In the genomic region with DNA sequence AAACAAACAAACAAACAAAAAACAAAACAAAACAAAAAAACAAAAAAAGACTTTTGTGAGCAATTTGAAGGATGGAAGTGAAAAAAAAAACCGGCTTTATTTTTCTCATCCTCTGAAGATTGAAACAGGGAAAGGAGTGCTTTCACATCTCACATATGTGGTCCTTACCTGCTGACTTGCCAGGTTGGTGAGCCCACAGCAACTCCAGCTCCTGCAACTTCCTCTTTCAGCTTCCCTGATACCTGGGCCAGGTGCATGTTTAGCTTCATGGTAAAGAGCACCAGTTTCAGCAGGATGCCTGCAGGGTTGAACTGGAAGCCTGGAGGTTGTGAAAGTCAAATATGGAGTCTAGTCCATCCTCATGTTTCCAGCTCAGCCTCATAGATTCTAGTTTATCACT, we compare ENCODE assay signal across 1 cellular context.
TF ChIP-seq lines count a peak whose summit lies in the region.

No MANE protein-coding gene starts in this region.

TF ChIP-seq in H1, 55 proteins besides CTCF, POLR2A, EP300 and RAD21 (continued from another document):
- TF ChIP-seq, protein P1, sequence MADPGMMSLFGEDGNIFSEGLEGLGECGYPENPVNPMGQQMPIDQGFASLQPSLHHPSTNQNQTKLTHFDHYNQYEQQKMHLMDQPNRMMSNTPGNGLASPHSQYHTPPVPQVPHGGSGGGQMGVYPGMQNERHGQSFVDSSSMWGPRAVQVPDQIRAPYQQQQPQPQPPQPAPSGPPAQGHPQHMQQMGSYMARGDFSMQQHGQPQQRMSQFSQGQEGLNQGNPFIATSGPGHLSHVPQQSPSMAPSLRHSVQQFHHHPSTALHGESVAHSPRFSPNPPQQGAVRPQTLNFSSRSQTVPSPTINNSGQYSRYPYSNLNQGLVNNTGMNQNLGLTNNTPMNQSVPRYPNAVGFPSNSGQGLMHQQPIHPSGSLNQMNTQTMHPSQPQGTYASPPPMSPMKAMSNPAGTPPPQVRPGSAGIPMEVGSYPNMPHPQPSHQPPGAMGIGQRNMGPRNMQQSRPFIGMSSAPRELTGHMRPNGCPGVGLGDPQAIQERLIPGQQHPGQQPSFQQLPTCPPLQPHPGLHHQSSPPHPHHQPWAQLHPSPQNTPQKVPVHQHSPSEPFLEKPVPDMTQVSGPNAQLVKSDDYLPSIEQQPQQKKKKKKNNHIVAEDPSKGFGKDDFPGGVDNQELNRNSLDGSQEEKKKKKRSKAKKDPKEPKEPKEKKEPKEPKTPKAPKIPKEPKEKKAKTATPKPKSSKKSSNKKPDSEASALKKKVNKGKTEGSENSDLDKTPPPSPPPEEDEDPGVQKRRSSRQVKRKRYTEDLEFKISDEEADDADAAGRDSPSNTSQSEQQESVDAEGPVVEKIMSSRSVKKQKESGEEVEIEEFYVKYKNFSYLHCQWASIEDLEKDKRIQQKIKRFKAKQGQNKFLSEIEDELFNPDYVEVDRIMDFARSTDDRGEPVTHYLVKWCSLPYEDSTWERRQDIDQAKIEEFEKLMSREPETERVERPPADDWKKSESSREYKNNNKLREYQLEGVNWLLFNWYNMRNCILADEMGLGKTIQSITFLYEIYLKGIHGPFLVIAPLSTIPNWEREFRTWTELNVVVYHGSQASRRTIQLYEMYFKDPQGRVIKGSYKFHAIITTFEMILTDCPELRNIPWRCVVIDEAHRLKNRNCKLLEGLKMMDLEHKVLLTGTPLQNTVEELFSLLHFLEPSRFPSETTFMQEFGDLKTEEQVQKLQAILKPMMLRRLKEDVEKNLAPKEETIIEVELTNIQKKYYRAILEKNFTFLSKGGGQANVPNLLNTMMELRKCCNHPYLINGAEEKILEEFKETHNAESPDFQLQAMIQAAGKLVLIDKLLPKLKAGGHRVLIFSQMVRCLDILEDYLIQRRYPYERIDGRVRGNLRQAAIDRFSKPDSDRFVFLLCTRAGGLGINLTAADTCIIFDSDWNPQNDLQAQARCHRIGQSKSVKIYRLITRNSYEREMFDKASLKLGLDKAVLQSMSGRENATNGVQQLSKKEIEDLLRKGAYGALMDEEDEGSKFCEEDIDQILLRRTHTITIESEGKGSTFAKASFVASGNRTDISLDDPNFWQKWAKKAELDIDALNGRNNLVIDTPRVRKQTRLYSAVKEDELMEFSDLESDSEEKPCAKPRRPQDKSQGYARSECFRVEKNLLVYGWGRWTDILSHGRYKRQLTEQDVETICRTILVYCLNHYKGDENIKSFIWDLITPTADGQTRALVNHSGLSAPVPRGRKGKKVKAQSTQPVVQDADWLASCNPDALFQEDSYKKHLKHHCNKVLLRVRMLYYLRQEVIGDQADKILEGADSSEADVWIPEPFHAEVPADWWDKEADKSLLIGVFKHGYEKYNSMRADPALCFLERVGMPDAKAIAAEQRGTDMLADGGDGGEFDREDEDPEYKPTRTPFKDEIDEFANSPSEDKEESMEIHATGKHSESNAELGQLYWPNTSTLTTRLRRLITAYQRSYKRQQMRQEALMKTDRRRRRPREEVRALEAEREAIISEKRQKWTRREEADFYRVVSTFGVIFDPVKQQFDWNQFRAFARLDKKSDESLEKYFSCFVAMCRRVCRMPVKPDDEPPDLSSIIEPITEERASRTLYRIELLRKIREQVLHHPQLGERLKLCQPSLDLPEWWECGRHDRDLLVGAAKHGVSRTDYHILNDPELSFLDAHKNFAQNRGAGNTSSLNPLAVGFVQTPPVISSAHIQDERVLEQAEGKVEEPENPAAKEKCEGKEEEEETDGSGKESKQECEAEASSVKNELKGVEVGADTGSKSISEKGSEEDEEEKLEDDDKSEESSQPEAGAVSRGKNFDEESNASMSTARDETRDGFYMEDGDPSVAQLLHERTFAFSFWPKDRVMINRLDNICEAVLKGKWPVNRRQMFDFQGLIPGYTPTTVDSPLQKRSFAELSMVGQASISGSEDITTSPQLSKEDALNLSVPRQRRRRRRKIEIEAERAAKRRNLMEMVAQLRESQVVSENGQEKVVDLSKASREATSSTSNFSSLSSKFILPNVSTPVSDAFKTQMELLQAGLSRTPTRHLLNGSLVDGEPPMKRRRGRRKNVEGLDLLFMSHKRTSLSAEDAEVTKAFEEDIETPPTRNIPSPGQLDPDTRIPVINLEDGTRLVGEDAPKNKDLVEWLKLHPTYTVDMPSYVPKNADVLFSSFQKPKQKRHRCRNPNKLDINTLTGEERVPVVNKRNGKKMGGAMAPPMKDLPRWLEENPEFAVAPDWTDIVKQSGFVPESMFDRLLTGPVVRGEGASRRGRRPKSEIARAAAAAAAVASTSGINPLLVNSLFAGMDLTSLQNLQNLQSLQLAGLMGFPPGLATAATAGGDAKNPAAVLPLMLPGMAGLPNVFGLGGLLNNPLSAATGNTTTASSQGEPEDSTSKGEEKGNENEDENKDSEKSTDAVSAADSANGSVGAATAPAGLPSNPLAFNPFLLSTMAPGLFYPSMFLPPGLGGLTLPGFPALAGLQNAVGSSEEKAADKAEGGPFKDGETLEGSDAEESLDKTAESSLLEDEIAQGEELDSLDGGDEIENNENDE (IDR thresholded peaks at IDR 0.05; ENCODE audit: insufficient replicate concordance, low read length) = no peak
